8 cellular contexts compared by ENCODE assay signal in the genomic region with DNA sequence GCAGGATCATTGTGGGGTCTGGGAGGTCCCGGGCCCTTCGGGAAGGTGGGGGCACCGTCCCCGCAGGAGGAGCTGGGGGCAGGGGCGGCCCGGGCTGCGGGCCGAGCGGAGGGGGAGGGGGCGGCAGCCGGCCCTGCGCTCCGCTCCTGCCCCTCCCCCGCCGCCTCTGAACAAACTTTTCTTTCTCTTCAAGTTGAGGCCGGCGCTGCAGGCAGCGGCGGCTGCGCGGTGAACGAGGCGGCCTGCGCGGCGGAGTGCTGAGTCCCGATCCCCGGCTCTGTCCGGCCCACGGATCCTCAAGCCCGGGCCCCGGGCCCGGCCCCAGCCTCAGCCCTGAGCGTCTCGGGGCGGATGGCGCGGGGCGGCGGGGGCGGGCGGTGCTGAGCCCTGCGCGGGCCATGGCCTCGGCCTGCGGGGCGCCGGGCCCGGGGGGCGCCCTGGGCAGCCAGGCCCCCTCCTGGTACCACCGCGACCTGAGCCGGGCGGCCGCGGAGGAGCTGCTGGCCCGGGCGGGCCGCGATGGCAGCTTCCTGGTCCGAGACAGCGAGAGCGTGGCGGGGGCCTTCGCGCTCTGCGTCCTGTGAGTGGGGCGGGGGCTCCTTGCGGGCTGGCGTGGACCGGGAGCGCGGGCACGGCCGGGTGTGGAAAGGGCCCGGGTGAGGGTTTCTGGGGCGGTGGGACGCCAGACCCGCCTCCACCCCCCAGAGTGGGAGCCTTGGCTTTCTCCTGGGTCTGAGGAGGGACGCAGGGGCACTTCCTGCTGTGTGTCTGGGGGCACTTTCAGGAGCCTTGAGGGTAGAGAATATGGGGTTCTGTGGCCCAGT. TPM values are rescaled to one million over a fixed set of nuclear protein-coding genes. Genes with fewer than 3 reads are reported as not detected.
DNase-seq lines count a peak whose midpoint lies in the region; ATAC-seq, FAIRE-seq and TF ChIP-seq lines count a peak whose summit lies in the region.

Gene INPPL1 (plus strand): TSS at position 181 of the 824 bp plus-strand sequence. CDS start 218 bp downstream, at position 399.

- DNase-seq in SKM-1 (lab: John Stamatoyannopoulos, UW; ENCODE audit: unreplicated experiment) (peak; percentile 4), SKM-1 treated with dmso at 0.1 percent for 144 hours (lab: John Stamatoyannopoulos, UW; ENCODE audit: unreplicated experiment) (no peak), SW480 (ENCODE audit: low spot score) (peak; percentile 52), caudate nucleus (lab: John Stamatoyannopoulos, UW) (peak in 16 of 61 donors; percentile 13 to 58 (median 32)), kidney (peak; percentile 86), NCI-H1436 (lab: John Stamatoyannopoulos, UW) (no peak)
- DNase-seq in stimulated activated CD4-positive, alpha-beta T cell treated with anti-CD3 and anti-CD28 coated beads, Interleukin-15, amount 100 ng/mL, for 24 hours: peak; percentile 63

- no peaks in the 10 kb centered on the region for H3K9me3 ChIP-seq in kidney (ENCODE audit: control insufficient read depth in 1 of 2, low read length in 2 of 2)

- no peak for FAIRE-seq in kidney (lab: Jason Lieb, UNC)

- intact Hi-C loops in kidney (cut with DNase I): no loop called here

- H3K4me3 ChIP-seq in kidney (ENCODE audit: low read length in 2 of 2): peak within 1 kb of the TSS; percentile 87 to 94

- H3K9ac ChIP-seq in kidney (ENCODE audit: low read length in 2 of 2): peak within 1 kb of the TSS; percentile 81 to 88

- H3K36me3 ChIP-seq in kidney (ENCODE audit: control insufficient read depth in 1 of 2, insufficient read depth in 2 of 2, low read length in 2 of 2): peaks cover 14 to 18% of the 10 kb centered on the region in 2 donors

- H3K4me1 ChIP-seq in kidney (ENCODE audit: control insufficient read depth in 1 of 2, insufficient read depth in 1 of 2, low read depth in 1 of 2, low read length in 2 of 2): peaks cover 16 to 19% of the 10 kb centered on the region in 2 donors

- TF ChIP-seq CTCF in kidney (IDR thresholded peaks at IDR 0.05; ENCODE audit: borderline replicate concordance, extremely low read depth, insufficient read depth): no peak

- H3K27ac ChIP-seq in caudate nucleus (ENCODE audit: low read depth, low read length): peak within 1 kb of the TSS; percentile 70
- peak within 1 kb of the TSS; percentile 94 to 96 for H3K27ac ChIP-seq in kidney (ENCODE audit: low read depth in 2 of 2, low read length in 2 of 2)

- ATAC-seq in GM21576 (IDR thresholded peaks at IDR 0.05; ENCODE audit: unreplicated experiment): no peak

RNA-seq across cellular contexts. Expression of gene INPPL1, which starts in this region (rescaled TPM):
- total RNA-seq in kidney: 120 TPM
- 39.9 TPM for polyA plus RNA-seq in kidney (ENCODE audit: insufficient read depth, low read depth, low replicate concordance)

Comparison
In these comparisons a context has a peak if more than half of its experiments do, and no peak if none do; other contexts are left out.
1. DNase-seq: peak in SKM-1 (single experiment), SW480 (single experiment), kidney (single experiment) and stimulated activated CD4-positive, alpha-beta T cell treated with anti-CD3 and anti-CD28 coated beads, Interleukin-15, amount 100 ng/mL, for 24 hours (single experiment); none in SKM-1 treated with dmso at 0.1 percent for 144 hours (single experiment) and NCI-H1436 (single experiment).